1 cellular context compared by ENCODE assay signal in genomic region chr7:155953781-155954549, GRCh38.
TF ChIP-seq lines count a peak whose summit lies in the region.

No MANE protein-coding gene starts in this region.

TF ChIP-seq in HepG2, 621 proteins besides CTCF, POLR2A, EP300 and RAD21 (continued from another document and continues in another):
- TF ChIP-seq HMG20A (CRISPR knock-in tag; IDR thresholded peaks at IDR 0.05; ENCODE audit: borderline replicate concordance) (peak; percentile 39; the same call in 1 of the 2 replicates), RBAK (CRISPR knock-in tag; IDR thresholded peaks at IDR 0.05) (peak; percentile 38; the same call in 1 of the 2 replicates), KDM5A (IDR thresholded peaks at IDR 0.05; ENCODE audit: borderline replicate concordance, low read length) (no peak), ISX (CRISPR knock-in tag; conservative IDR thresholded peaks at IDR 0.05) (no peak), RARA (CRISPR knock-in tag; IDR thresholded peaks at IDR 0.05) (peak; percentile 66), ZNF260 (CRISPR knock-in tag; IDR thresholded peaks at IDR 0.05; ENCODE audit: borderline replicate concordance, low read depth) (no peak), GPBP1L1 (CRISPR knock-in tag; IDR thresholded peaks at IDR 0.05) (no peak), HMGXB4 (CRISPR knock-in tag; IDR thresholded peaks at IDR 0.05; ENCODE audit: borderline replicate concordance in 1 of 2, low read depth in 1 of 2) (peak in 1 of 2 experiments; percentile 54; a peak in 1 of 4 replicates), MLLT10 (CRISPR knock-in tag; IDR thresholded peaks at IDR 0.05) (no peak), HOXA3 (CRISPR knock-in tag; IDR thresholded peaks at IDR 0.05) (peak; percentile 62), JUN (CRISPR knock-in tag; IDR thresholded peaks at IDR 0.05) (no peak), ZNF567 (CRISPR knock-in tag; IDR thresholded peaks at IDR 0.05; ENCODE audit: borderline replicate concordance) (0 out of 2 replicates have a peak, but pooled peaks have one; percentile 25), ZNF713 (CRISPR knock-in tag; IDR thresholded peaks at IDR 0.05) (no peak), SP2 (CRISPR knock-in tag; IDR thresholded peaks at IDR 0.05) (no peak), ZFY (CRISPR knock-in tag; IDR thresholded peaks at IDR 0.05) (peak; percentile 70), JARID2 (CRISPR knock-in tag; IDR thresholded peaks at IDR 0.05; ENCODE audit: insufficient replicate concordance) (no peak), SP140L (CRISPR knock-in tag; IDR thresholded peaks at IDR 0.05; ENCODE audit: borderline replicate concordance) (no peak), SP4 (CRISPR knock-in tag; IDR thresholded peaks at IDR 0.05) (no peak), ZNF333 (CRISPR knock-in tag; IDR thresholded peaks at IDR 0.05; ENCODE audit: borderline replicate concordance) (peak; percentile 73; the same call in 1 of the 2 replicates), MTF2 (CRISPR knock-in tag; IDR thresholded peaks at IDR 0.05; ENCODE audit: borderline replicate concordance) (no peak), NR2C2 (CRISPR knock-in tag; IDR thresholded peaks at IDR 0.05; ENCODE audit: borderline replicate concordance) (peak; percentile 63), ZBTB8A (CRISPR knock-in tag; IDR thresholded peaks at IDR 0.05; ENCODE audit: borderline replicate concordance, low read depth) (0 out of 2 replicates have a peak, but pooled peaks have one; percentile 23), PLSCR1 (CRISPR knock-in tag; IDR thresholded peaks at IDR 0.05; ENCODE audit: borderline replicate concordance) (no peak), ZSCAN9 (CRISPR knock-in tag; IDR thresholded peaks at IDR 0.05; ENCODE audit: borderline replicate concordance) (peak; percentile 1; the same call in 1 of the 2 replicates), BCL6 (CRISPR knock-in tag; IDR thresholded peaks at IDR 0.05) (peak; percentile 78), ZNF766 (CRISPR knock-in tag; IDR thresholded peaks at IDR 0.05; ENCODE audit: borderline replicate concordance) (0 out of 2 replicates have a peak, but pooled peaks have one; percentile 69), KLF6 (CRISPR knock-in tag; IDR thresholded peaks at IDR 0.05) (no peak), CREM (IDR thresholded peaks at IDR 0.05) (peak; percentile 36; the same call in 1 of the 2 replicates), CREM (CRISPR knock-in tag; IDR thresholded peaks at IDR 0.05) (no peak), FOXJ3 (CRISPR knock-in tag; IDR thresholded peaks at IDR 0.05; ENCODE audit: borderline replicate concordance) (peak; percentile 89; the same call in 1 of the 2 replicates), EZH2 (conservative IDR thresholded peaks at IDR 0.05; ENCODE audit: low read depth, low read length) (no peak), NFATC3 (CRISPR knock-in tag; IDR thresholded peaks at IDR 0.05) (no peak)
- TF ChIP-seq, protein P1, sequence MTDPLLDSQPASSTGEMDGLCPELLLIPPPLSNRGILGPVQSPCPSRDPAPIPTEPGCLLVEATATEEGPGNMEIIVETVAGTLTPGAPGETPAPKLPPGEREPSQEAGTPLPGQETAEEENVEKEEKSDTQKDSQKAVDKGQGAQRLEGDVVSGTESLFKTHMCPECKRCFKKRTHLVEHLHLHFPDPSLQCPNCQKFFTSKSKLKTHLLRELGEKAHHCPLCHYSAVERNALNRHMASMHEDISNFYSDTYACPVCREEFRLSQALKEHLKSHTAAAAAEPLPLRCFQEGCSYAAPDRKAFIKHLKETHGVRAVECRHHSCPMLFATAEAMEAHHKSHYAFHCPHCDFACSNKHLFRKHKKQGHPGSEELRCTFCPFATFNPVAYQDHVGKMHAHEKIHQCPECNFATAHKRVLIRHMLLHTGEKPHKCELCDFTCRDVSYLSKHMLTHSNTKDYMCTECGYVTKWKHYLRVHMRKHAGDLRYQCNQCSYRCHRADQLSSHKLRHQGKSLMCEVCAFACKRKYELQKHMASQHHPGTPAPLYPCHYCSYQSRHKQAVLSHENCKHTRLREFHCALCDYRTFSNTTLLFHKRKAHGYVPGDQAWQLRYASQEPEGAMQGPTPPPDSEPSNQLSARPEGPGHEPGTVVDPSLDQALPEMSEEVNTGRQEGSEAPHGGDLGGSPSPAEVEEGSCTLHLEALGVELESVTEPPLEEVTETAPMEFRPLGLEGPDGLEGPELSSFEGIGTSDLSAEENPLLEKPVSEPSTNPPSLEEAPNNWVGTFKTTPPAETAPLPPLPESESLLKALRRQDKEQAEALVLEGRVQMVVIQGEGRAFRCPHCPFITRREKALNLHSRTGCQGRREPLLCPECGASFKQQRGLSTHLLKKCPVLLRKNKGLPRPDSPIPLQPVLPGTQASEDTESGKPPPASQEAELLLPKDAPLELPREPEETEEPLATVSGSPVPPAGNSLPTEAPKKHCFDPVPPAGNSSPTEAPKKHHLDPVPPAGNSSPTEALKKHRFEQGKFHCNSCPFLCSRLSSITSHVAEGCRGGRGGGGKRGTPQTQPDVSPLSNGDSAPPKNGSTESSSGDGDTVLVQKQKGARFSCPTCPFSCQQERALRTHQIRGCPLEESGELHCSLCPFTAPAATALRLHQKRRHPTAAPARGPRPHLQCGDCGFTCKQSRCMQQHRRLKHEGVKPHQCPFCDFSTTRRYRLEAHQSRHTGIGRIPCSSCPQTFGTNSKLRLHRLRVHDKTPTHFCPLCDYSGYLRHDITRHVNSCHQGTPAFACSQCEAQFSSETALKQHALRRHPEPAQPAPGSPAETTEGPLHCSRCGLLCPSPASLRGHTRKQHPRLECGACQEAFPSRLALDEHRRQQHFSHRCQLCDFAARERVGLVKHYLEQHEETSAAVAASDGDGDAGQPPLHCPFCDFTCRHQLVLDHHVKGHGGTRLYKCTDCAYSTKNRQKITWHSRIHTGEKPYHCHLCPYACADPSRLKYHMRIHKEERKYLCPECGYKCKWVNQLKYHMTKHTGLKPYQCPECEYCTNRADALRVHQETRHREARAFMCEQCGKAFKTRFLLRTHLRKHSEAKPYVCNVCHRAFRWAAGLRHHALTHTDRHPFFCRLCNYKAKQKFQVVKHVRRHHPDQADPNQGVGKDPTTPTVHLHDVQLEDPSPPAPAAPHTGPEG (CRISPR knock-in tag; IDR thresholded peaks at IDR 0.05), result 0 out of 2 replicates have a peak, but pooled peaks have one; percentile 45
- TF ChIP-seq, protein P2, sequence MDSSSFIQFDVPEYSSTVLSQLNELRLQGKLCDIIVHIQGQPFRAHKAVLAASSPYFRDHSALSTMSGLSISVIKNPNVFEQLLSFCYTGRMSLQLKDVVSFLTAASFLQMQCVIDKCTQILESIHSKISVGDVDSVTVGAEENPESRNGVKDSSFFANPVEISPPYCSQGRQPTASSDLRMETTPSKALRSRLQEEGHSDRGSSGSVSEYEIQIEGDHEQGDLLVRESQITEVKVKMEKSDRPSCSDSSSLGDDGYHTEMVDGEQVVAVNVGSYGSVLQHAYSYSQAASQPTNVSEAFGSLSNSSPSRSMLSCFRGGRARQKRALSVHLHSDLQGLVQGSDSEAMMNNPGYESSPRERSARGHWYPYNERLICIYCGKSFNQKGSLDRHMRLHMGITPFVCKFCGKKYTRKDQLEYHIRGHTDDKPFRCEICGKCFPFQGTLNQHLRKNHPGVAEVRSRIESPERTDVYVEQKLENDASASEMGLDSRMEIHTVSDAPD (CRISPR knock-in tag; IDR thresholded peaks at IDR 0.05), result peak; percentile 26; the same call in 1 of the 2 replicates
- TF ChIP-seq, protein P3, sequence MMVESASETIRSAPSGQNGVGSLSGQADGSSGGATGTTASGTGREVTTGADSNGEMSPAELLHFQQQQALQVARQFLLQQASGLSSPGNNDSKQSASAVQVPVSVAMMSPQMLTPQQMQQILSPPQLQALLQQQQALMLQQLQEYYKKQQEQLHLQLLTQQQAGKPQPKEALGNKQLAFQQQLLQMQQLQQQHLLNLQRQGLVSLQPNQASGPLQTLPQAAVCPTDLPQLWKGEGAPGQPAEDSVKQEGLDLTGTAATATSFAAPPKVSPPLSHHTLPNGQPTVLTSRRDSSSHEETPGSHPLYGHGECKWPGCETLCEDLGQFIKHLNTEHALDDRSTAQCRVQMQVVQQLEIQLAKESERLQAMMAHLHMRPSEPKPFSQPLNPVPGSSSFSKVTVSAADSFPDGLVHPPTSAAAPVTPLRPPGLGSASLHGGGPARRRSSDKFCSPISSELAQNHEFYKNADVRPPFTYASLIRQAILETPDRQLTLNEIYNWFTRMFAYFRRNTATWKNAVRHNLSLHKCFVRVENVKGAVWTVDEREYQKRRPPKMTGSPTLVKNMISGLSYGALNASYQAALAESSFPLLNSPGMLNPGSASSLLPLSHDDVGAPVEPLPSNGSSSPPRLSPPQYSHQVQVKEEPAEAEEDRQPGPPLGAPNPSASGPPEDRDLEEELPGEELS (CRISPR knock-in tag; IDR thresholded peaks at IDR 0.05), result peak; percentile 87
- TF ChIP-seq, protein P4, sequence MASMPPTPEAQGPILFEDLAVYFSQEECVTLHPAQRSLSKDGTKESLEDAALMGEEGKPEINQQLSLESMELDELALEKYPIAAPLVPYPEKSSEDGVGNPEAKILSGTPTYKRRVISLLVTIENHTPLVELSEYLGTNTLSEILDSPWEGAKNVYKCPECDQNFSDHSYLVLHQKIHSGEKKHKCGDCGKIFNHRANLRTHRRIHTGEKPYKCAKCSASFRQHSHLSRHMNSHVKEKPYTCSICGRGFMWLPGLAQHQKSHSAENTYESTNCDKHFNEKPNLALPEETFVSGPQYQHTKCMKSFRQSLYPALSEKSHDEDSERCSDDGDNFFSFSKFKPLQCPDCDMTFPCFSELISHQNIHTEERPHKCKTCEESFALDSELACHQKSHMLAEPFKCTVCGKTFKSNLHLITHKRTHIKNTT (CRISPR knock-in tag; IDR thresholded peaks at IDR 0.05), result 0 out of 2 replicates have a peak, but pooled peaks have one; percentile 51
- TF ChIP-seq, protein P5, sequence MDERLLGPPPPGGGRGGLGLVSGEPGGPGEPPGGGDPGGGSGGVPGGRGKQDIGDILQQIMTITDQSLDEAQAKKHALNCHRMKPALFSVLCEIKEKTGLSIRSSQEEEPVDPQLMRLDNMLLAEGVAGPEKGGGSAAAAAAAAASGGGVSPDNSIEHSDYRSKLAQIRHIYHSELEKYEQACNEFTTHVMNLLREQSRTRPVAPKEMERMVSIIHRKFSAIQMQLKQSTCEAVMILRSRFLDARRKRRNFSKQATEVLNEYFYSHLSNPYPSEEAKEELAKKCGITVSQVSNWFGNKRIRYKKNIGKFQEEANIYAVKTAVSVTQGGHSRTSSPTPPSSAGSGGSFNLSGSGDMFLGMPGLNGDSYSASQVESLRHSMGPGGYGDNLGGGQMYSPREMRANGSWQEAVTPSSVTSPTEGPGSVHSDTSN (CRISPR knock-in tag; IDR thresholded peaks at IDR 0.05), result no peak
